8 cellular contexts compared by ENCODE assay signal in genomic region chr14:101761032-101761880, GRCh38. TPM values are rescaled to one million over a fixed set of nuclear protein-coding genes. Genes with fewer than 3 reads are reported as not detected.
A peak's percentile ranks its signal among the peaks of the same experiment; 100 is the strongest.
DNase-seq lines count a peak whose midpoint lies in the region; ATAC-seq and TF ChIP-seq lines count a peak whose summit lies in the region.

Gene PPP2R5C (plus strand): TSS chr14:101761709. CDS start chr14:101761894, 185 bp downstream.

- H3K27ac Mint-ChIP-seq in activated CD4-positive, alpha-beta T cell treated with anti-CD3 and anti-CD28 coated beads, Interleukin-2, amount 10 ng/mL, durations not matched to agents 7 days and 5 days: peak within 1 kb of the TSS; percentile 88

- H3K27me3 ChIP-seq in colonic mucosa: no peaks in the 10 kb centered on the region

- H3K27ac ChIP-seq in colonic mucosa: peak within 1 kb of the TSS; percentile 99

- ATAC-seq in HG03432 (IDR thresholded peaks at IDR 0.05; ENCODE audit: unreplicated experiment) (peak; percentile 71), left lobe of liver (peak; percentile 78)

- peak; percentile 33 for TF ChIP-seq POLR2A in GM19193 (IDR thresholded peaks at IDR 0.05; ENCODE audit: extremely low read depth, insufficient read depth, insufficient read length)

- CTCF ChIA-PET in activated CD4-positive, alpha-beta T cell treated with anti-CD3 and anti-CD28 coated beads, Interleukin-2, amount 10 ng/mL, durations not matched to agents 7 days and 5 days (lab: Charles Lee): interaction anchor here (0.5 to 1.5 kb wide), 3 partner anchors 42 to 634 kb away, joined by 3 to 4 read pairs (median 3); no protein-coding TSS in a partner anchor

- peak within 1 kb of the TSS; percentile 92 to 97 for H3K9ac ChIP-seq in colonic mucosa (ENCODE audit: low read depth in 2 of 2, low read length in 2 of 2)

- peak within 1 kb of the TSS; percentile 97 for H3K4me3 ChIP-seq in AG10803 (ENCODE audit: low read length)
- peak within 1 kb of the TSS; percentile 90 for H3K4me3 ChIP-seq in colonic mucosa

- peaks cover 7% of the 10 kb centered on the region for H3K36me3 Mint-ChIP-seq in activated CD4-positive, alpha-beta T cell treated with anti-CD3 and anti-CD28 coated beads, Interleukin-2, amount 10 ng/mL, durations not matched to agents 7 days and 5 days (ENCODE audit: low read depth)

- peaks cover 5% of the 10 kb centered on the region for H3K27me3 Mint-ChIP-seq in activated CD4-positive, alpha-beta T cell treated with anti-CD3 and anti-CD28 coated beads, Interleukin-2, amount 10 ng/mL, durations not matched to agents 7 days and 5 days

- H3K9me3 Mint-ChIP-seq in activated CD4-positive, alpha-beta T cell treated with anti-CD3 and anti-CD28 coated beads, Interleukin-2, amount 10 ng/mL, durations not matched to agents 7 days and 5 days: no peaks in the 10 kb centered on the region

- TF ChIP-seq CTCF in AG10803 (conservative IDR thresholded peaks at IDR 0.05; ENCODE audit: low read length): no peak
- TF ChIP-seq CTCF in colonic mucosa (IDR thresholded peaks at IDR 0.05): no peak

- peaks cover 32% of the 10 kb centered on the region for H3K4me1 Mint-ChIP-seq in activated CD4-positive, alpha-beta T cell treated with anti-CD3 and anti-CD28 coated beads, Interleukin-2, amount 10 ng/mL, durations not matched to agents 7 days and 5 days

- POLR2A ChIA-PET in activated CD4-positive, alpha-beta T cell treated with anti-CD3 and anti-CD28 coated beads, Interleukin-2, amount 10 ng/mL, durations not matched to agents 7 days and 5 days (lab: Charles Lee): interaction anchor here (0.5 to 1.2 kb wide), 4 partner anchors 25 to 62 kb away, joined by 3 to 5 read pairs (median 3); no protein-coding TSS in a partner anchor

- DNase-seq in AG10803 (ENCODE audit: low read depth): peak; percentile 86
- DNase-seq in NCI-H69 (lab: John Stamatoyannopoulos, UW): peak; percentile 95
- DNase-seq in activated CD4-positive, alpha-beta T cell treated with anti-CD3 and anti-CD28 coated beads, Interleukin-2, amount 10 ng/mL, durations not matched to agents 7 days and 5 days: peak; percentile 90
- DNase-seq in colonic mucosa: peak; percentile 94
- peak; percentile 92 for DNase-seq in left lobe of liver (ENCODE audit: low spot score)
- DNase-seq in stimulated activated CD4-positive, alpha-beta T cell treated with anti-CD3 and anti-CD28 coated beads, Interleukin-1b, Interleukin-23, amount 100 ng/mL, for 48 hours: peak; percentile 85

- H3K9me3 ChIP-seq in colonic mucosa: no peaks in the 10 kb centered on the region

- H3K4me1 ChIP-seq in colonic mucosa: peaks cover 8% of the 10 kb centered on the region

- intact Hi-C loops in colonic mucosa (cut with DNase I): no loop called here

- peak within 1 kb of the TSS; percentile 85 for H3K4me3 Mint-ChIP-seq in activated CD4-positive, alpha-beta T cell treated with anti-CD3 and anti-CD28 coated beads, Interleukin-2, amount 10 ng/mL, durations not matched to agents 7 days and 5 days

- H3K36me3 ChIP-seq in colonic mucosa: no peaks in the 10 kb centered on the region

RNA-seq across cellular contexts. Expression of gene PPP2R5C, which starts in this region (rescaled TPM):
- 100 to 1,000 TPM; 291 to 300 TPM for total RNA-seq in activated CD4-positive, alpha-beta T cell treated with anti-CD3 and anti-CD28 coated beads, Interleukin-2, amount 10 ng/mL, durations not matched to agents 7 days and 5 days
- total RNA-seq in colonic mucosa: 100 to 1,000 TPM; 146 to 153 TPM
- total RNA-seq in left lobe of liver: 60.8 TPM

Comparison
In these comparisons a context has a peak if more than half of its experiments do, and no peak if none do; other contexts are left out.
1. Peak in every context shown above with its lines: DNase-seq, ATAC-seq, H3K4me3 ChIP-seq and H3K27ac ChIP-seq.